ENCODE assay signal across 18 cellular contexts in the genomic region with DNA sequence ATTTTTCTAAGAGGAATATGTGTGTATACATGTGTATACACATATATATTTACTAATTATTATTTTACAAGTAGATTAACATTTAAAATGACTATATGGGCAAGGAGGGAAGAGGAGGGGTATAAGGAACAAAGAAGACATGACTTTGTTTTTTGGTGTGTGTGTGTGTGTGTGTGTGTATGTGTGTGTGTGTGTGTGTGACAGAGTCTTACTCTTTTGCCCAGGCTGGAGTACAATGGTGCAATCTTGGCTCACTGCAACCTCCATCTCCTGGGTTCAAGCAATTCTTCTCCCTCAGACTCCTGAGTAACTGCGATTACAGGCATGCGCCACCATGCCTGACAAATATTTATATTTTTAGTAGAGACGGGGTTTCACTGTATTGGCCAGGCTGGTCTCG.
"Had no signal": no experiment of that assay in that cellular context is flagged by ENCODE, and none has a peak within 500 bp of the region (broad histone marks: within the 10 kb centered on the region; RNA-seq: fewer than 3 reads in every experiment).

No MANE protein-coding gene starts in this region.

- ATAC-seq: foreskin keratinocyte; gastroesophageal sphincter; heart left ventricle; left cardiac atrium; left lung; left ventricle myocardium superior; lower lobe of right lung; naive thymus-derived CD4-positive, alpha-beta T cell; natural killer cell had no signal

- H3K27me3 ChIP-seq: dorsolateral prefrontal cortex, esophagus muscularis mucosa, foreskin keratinocyte, gastroesophageal sphincter, heart left ventricle, left lung had no signal

- H3K9me3 ChIP-seq: esophagus muscularis mucosa, gastroesophageal sphincter, heart left ventricle, left lung, lower lobe of right lung had no signal

- H3K9me3 Mint-ChIP-seq: natural killer cell had no signal

- H3K4me3 ChIP-seq: coronary artery, dorsolateral prefrontal cortex, esophagus muscularis mucosa, gastroesophageal sphincter, heart left ventricle, left lung, lower lobe of right lung had no signal

- DNase-seq: dermis blood vessel endothelial cell; dorsolateral prefrontal cortex; effector CD4-positive, alpha-beta T cell; effector memory CD4-positive, alpha-beta T cell; foreskin keratinocyte; heart left ventricle; hippocampal formation; left cardiac atrium; left ventricle myocardium superior; lower lobe of right lung; mesendoderm; midbrain; naive thymus-derived CD4-positive, alpha-beta T cell; natural killer cell had no signal

- H3K27me3 Mint-ChIP-seq: naive thymus-derived CD4-positive, alpha-beta T cell had no signal

- H3K27ac ChIP-seq: coronary artery, dorsolateral prefrontal cortex, esophagus muscularis mucosa, foreskin keratinocyte, gastroesophageal sphincter, heart left ventricle, left lung, lower lobe of right lung had no signal

- H3K27ac Mint-ChIP-seq: natural killer cell had no signal
